In the genomic region with DNA sequence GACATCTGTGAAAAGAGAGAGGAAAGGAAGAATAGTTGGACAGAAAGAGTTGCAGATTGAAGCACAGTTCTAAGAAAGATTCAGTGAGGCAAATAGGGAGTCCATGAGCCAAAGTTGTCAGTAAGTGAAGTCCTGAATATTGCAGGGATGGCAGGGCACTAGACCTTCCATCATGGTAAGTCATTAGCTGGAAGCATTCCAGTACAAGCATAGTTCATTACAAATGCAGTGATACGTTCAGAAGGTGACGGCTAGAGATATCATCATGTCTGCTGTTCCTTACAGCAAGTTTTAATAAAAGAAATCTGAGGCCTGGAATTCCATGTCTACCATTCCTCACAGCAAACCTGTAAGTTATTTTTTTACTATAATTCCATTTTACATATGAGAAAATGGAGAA, we compare ENCODE assay signal across 24 cellular contexts.
DNase-seq lines count a peak whose midpoint lies in the region; TF ChIP-seq lines count a peak whose summit lies in the region.
"Had no signal": no experiment of that assay in that cellular context is flagged by ENCODE, and none has a peak within 500 bp of the region (broad histone marks: within the 10 kb centered on the region; RNA-seq: fewer than 3 reads in every experiment).

No MANE protein-coding gene starts in this region.

- no peaks in the 10 kb centered on the region for H3K27me3 ChIP-seq in mammary epithelial cell (ENCODE audit: insufficient read depth, low read length)
- H3K27me3 ChIP-seq: BLaER1, Peyer's patch had no signal

- H3K4me3 ChIP-seq in mammary epithelial cell (replicated peaks in 1 of 3; ENCODE audit: insufficient read depth in 1 of 3, low read depth in 2 of 3, low read length in 3 of 3) = no peak overlapping the region
- H3K4me3 ChIP-seq: BLaER1, GM12878, HAP-1, Peyer's patch had no signal

- dilution Hi-C loops in mammary epithelial cell (cut with HindIII; ENCODE audit: low sequenced_read_pairs) = no loop called here

- no peaks in the 10 kb centered on the region for H3K4me1 ChIP-seq in mammary epithelial cell (ENCODE audit: insufficient read depth, low read length)
- H3K4me1 ChIP-seq: HAP-1, Peyer's patch had no signal

- peaks cover 46% of the 10 kb centered on the region for H3K27me3 Mint-ChIP-seq in MCF 10A (ENCODE audit: insufficient read depth, unreplicated experiment)
- H3K27me3 Mint-ChIP-seq: CD4-positive, CD25-positive, alpha-beta regulatory T cell had no signal

- H3K27ac ChIP-seq in mammary epithelial cell (ENCODE audit: insufficient read depth, low read depth, low read length) = no peak overlapping the region
- H3K27ac ChIP-seq: BLaER1, Peyer's patch had no signal

- H4K20me1 ChIP-seq in mammary epithelial cell (ENCODE audit: insufficient read depth, low read length) = no peaks in the 10 kb centered on the region
- H4K20me1 ChIP-seq: BLaER1 had no signal

- no TSS peak for BruUV-seq in MCF 10A (replicated peaks; lab: Mats Ljungman, UMichigan)
- BruUV-seq in mammary epithelial cell (replicated peaks; lab: Mats Ljungman, UMichigan) = no TSS peak

- in situ Hi-C loops in mammary epithelial cell (cut with MboI; ENCODE audit: low sequenced_read_pairs in 2 of 2) = no loop called here

- H2AFZ ChIP-seq in mammary epithelial cell (ENCODE audit: low read depth, low read length) = no peak overlapping the region

- WGBS in mammary epithelial cell (ENCODE audit: low coverage, missing lambda C conversion rate) = 46% methylated on average over 2 of the region's 2 CpGs

- POLR2A ChIA-PET in MCF 10A (lab: Yijun Ruan, JAX) = no interaction called here

- peaks cover 6% of the 10 kb centered on the region for H3K9me3 ChIP-seq in mammary epithelial cell (replicated peaks; ENCODE audit: insufficient read depth, low read length)
- H3K9me3 ChIP-seq: BLaER1, HAP-1, Peyer's patch had no signal

- no peak for TF ChIP-seq CTCF in MCF 10A (IDR thresholded peaks at IDR 0.05; ENCODE audit: unreplicated experiment)
- no peak for TF ChIP-seq CTCF in mammary epithelial cell (conservative IDR thresholded peaks at IDR 0.05 in 1 of 2, IDR thresholded peaks at IDR 0.05 in 1 of 2; ENCODE audit: extremely low read depth in 1 of 2, insufficient read depth in 1 of 2, low read depth in 1 of 2, low read length in 2 of 2)

- H3K9ac ChIP-seq in mammary epithelial cell (ENCODE audit: insufficient read depth, low read length) = no peak overlapping the region
- H3K9ac ChIP-seq: BLaER1 had no signal

- H3K4me2 ChIP-seq in mammary epithelial cell (ENCODE audit: insufficient read depth, low read depth, low read length) = no peak overlapping the region
- H3K4me2 ChIP-seq: BLaER1 had no signal

- CTCF ChIA-PET in MCF 10A (lab: Yijun Ruan, JAX) (no interaction called here), mammary epithelial cell (lab: Charles Lee; ENCODE audit: low non-redundant PET) (no interaction called here)

- no peaks in the 10 kb centered on the region for H3K36me3 Mint-ChIP-seq in MCF 10A (ENCODE audit: insufficient read depth, unreplicated experiment)
- H3K36me3 Mint-ChIP-seq: CD4-positive, CD25-positive, alpha-beta regulatory T cell had no signal

- DNase-seq in MCF 10A (ENCODE audit: unreplicated experiment) (peak; percentile 2), mammary epithelial cell (no peak), RKO (ENCODE audit: low spot score) (peak; percentile 58), glomerular visceral epithelial cell (ENCODE audit: extremely low spot score) (peak; percentile 21), SK-N-DZ (ENCODE audit: low spot score) (no peak), middle frontal gyrus (ENCODE audit: extremely low spot score, low spot score) (no peak), NCI-H2081 (lab: John Stamatoyannopoulos, UW) (no peak), globus pallidus (ENCODE audit: low spot score) (no peak)
- DNase-seq: CD4-positive, CD25-positive, alpha-beta regulatory T cell; DMS53; GOT3; HFFc6; IMR-90; KG1; NCI-H1092; NCI-H1417 treated with DMSO at 0.1 percent for 48 hours; NCI-H187; NCI-H446; NCI-H526; Peyer's patch; SIG-M5 had no signal

- no peak overlapping the region for H3K4me3 Mint-ChIP-seq in MCF 10A (ENCODE audit: unreplicated experiment)
- H3K4me3 Mint-ChIP-seq: CD4-positive, CD25-positive, alpha-beta regulatory T cell; HFFc6 had no signal

- no peaks in the 10 kb centered on the region for H3K9me3 Mint-ChIP-seq in MCF 10A (ENCODE audit: unreplicated experiment)

- intact Hi-C loops in MCF 10A (cut with micrococcal nuclease) = no loop called here
- intact Hi-C loops in mammary epithelial cell (cut with micrococcal nuclease) = no loop called here

- H3K27ac Mint-ChIP-seq in MCF 10A (ENCODE audit: low read depth, unreplicated experiment) = no peak overlapping the region
- H3K27ac Mint-ChIP-seq: CD4-positive, CD25-positive, alpha-beta regulatory T cell; HFFc6 had no signal

- H3K4me1 Mint-ChIP-seq in MCF 10A (ENCODE audit: insufficient read depth, unreplicated experiment) = no peaks in the 10 kb centered on the region
- H3K4me1 Mint-ChIP-seq: CD4-positive, CD25-positive, alpha-beta regulatory T cell had no signal

- H3K36me3 ChIP-seq in mammary epithelial cell (ENCODE audit: insufficient read depth, low read length) = no peaks in the 10 kb centered on the region
- H3K36me3 ChIP-seq: BLaER1, HAP-1, Peyer's patch had no signal

- no peaks in the 10 kb centered on the region for H3K79me2 ChIP-seq in mammary epithelial cell (ENCODE audit: insufficient read depth, low read length)

Comparison
In these comparisons a context has a peak if more than half of its experiments do, and no peak if none do; other contexts are left out.
1. DNase-seq: peak in MCF 10A (single experiment), RKO (single experiment) and glomerular visceral epithelial cell (single experiment); none in mammary epithelial cell (single experiment), SK-N-DZ (single experiment), middle frontal gyrus (single experiment), NCI-H2081 (0 of 2) and globus pallidus (single experiment).